Comparison of ENCODE assay signal across 16 cellular contexts in the genomic region with DNA sequence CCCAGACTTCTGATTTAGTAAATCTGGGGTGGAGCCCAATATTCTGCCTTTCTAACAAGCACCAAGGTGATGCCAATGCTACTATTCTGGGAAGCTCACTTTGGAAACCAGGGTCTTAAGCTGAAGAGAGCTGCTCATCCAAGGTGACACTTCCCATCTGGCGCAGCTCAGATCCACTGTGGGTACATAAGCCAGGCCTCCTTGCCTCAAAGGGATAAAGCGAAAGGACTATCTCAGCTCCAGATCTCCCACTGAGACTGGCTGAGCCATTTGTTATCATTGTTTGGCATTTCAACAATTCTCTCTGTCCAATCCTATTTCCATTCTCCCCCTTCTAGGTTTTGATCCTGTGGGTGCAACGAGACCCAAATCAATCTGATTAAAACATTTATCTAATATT.
DNase-seq lines count a peak whose midpoint lies in the region; ATAC-seq, FAIRE-seq and TF ChIP-seq lines count a peak whose summit lies in the region.
"Had no signal": no experiment of that assay in that cellular context is flagged by ENCODE, and none has a peak within 500 bp of the region (broad histone marks: within the 10 kb centered on the region; RNA-seq: fewer than 3 reads in every experiment).

No MANE protein-coding gene starts in this region.

- TF ChIP-seq CTCF in D721Med (IDR thresholded peaks at IDR 0.05; ENCODE audit: insufficient read depth, missing control alignments), result no peak

- peak; percentile 88 for FAIRE-seq in D721Med (lab: Jason Lieb, UNC)

- H3K27ac Mint-ChIP-seq in stimulated activated naive CD8-positive, alpha-beta T cell treated with anti-CD3 and anti-CD28 coated beads, Interleukin-15, amount 100 ng/mL, for 72 hours, result no peak overlapping the region
- H3K27ac Mint-ChIP-seq: CD14-positive monocyte; CD8-positive, alpha-beta T cell; H9 had no signal

- H3K4me1 Mint-ChIP-seq in stimulated activated naive CD8-positive, alpha-beta T cell treated with anti-CD3 and anti-CD28 coated beads, Interleukin-15, amount 100 ng/mL, for 72 hours, result no peaks in the 10 kb centered on the region
- H3K4me1 Mint-ChIP-seq: H9 had no signal

- ATAC-seq in stimulated activated naive CD8-positive, alpha-beta T cell treated with anti-CD3 and anti-CD28 coated beads, Interleukin-15, amount 100 ng/mL, for 72 hours, result no peak
- no peak for ATAC-seq in GM18873 (IDR thresholded peaks at IDR 0.05; ENCODE audit: low FRiP score, unreplicated experiment)
- ATAC-seq: CD8-positive, alpha-beta T cell had no signal

- H3K27me3 Mint-ChIP-seq in stimulated activated naive CD8-positive, alpha-beta T cell treated with anti-CD3 and anti-CD28 coated beads, Interleukin-15, amount 100 ng/mL, for 72 hours, result no peaks in the 10 kb centered on the region

- DNase-seq in D721Med (ENCODE audit: insufficient read length, low spot score), result peak; percentile 17
- peak; percentile 80 for DNase-seq in NCI-H82 treated with DMSO at 0.1 percent for 48 hours (lab: John Stamatoyannopoulos, UW; ENCODE audit: unreplicated experiment)
- peak; percentile 78 for DNase-seq in cerebellum (ENCODE audit: low spot score)
- peak; percentile 37 for DNase-seq in pons (ENCODE audit: low spot score)
- no peak for DNase-seq in stimulated activated naive CD8-positive, alpha-beta T cell treated with anti-CD3 and anti-CD28 coated beads, Interleukin-15, amount 100 ng/mL, for 72 hours
- no peak for DNase-seq in AG08395 (ENCODE audit: low spot score)
- DNase-seq: ACHN; CD8-positive, alpha-beta T cell; COR-L47; DND-41; GOT3; H9; IMR-90; KBM-7 had no signal

- peaks cover 0 to 5% of the 10 kb centered on the region in 2 donors for H3K9me3 Mint-ChIP-seq in stimulated activated naive CD8-positive, alpha-beta T cell treated with anti-CD3 and anti-CD28 coated beads, Interleukin-15, amount 100 ng/mL, for 72 hours
- H3K9me3 Mint-ChIP-seq: CD8-positive, alpha-beta T cell; H9 had no signal

- no peak overlapping the region for H3K4me3 Mint-ChIP-seq in stimulated activated naive CD8-positive, alpha-beta T cell treated with anti-CD3 and anti-CD28 coated beads, Interleukin-15, amount 100 ng/mL, for 72 hours
- H3K4me3 Mint-ChIP-seq: CD14-positive monocyte; CD8-positive, alpha-beta T cell; H9 had no signal

Comparison
In these comparisons a context has a peak if more than half of its experiments do, and no peak if none do; other contexts are left out.
1. DNase-seq: peak in D721Med (single experiment), NCI-H82 treated with DMSO at 0.1 percent for 48 hours (single experiment), cerebellum (single experiment) and pons (single experiment); none in stimulated activated naive CD8-positive, alpha-beta T cell treated with anti-CD3 and anti-CD28 coated beads, Interleukin-15, amount 100 ng/mL, for 72 hours (0 of 2) and AG08395 (single experiment).